Comparison of ENCODE assay signal across 17 cellular contexts in the genomic region with DNA sequence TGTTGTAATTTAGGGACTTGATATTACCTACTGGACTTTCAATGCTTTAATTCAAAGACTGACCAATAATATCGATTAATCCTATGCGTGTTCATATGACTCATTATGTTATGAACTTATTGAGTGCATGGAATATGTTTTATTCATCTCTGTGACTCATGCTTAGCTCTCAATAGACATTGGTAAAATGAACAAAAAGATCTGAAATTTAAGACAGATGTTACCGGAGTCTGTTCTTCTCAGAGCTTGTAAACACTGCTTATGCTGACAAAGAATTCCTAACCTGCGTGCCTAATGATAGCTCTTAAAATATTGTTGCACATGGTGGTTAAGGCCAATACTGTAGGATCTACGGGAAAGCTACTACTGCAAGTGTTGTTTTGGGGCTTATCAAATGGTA.
"Had no signal": no experiment of that assay in that cellular context is flagged by ENCODE, and none has a peak within 500 bp of the region (broad histone marks: within the 10 kb centered on the region; RNA-seq: fewer than 3 reads in every experiment).

No MANE protein-coding gene starts in this region.

- ATAC-seq: activated CD4-positive, CD25-positive, alpha-beta regulatory T cell treated with anti-CD3 and anti-CD28 coated beads, Interleukin-2, amount 50 U/mL, for 24 hours; activated CD8-positive, alpha-beta T cell treated with anti-CD3 and anti-CD28 coated beads, Interleukin-2, amount 10 ng/mL, durations not matched to agents 7 days and 5 days had no signal

- H3K36me3 ChIP-seq: brain microvascular endothelial cell, esophagus squamous epithelium, thyroid gland had no signal

- FAIRE-seq: endothelial cell of umbilical vein, frontal cortex had no signal

- DNase-seq: activated CD4-positive, alpha-beta T cell treated with anti-CD3 and anti-CD28 coated beads, Interleukin-2, amount 10 ng/mL, durations not matched to agents 7 days and 5 days; activated CD8-positive, alpha-beta T cell treated with anti-CD3 and anti-CD28 coated beads, Interleukin-2, amount 10 ng/mL, durations not matched to agents 7 days and 5 days; activated naive CD4-positive, alpha-beta T cell treated with anti-CD3 and anti-CD28 coated beads for 36 hours; activated T-cell treated with anti-CD3 and anti-CD28 coated beads, Interleukin-2, amount 50 U/mL, for 24 hours; anterior cingulate cortex; brain microvascular endothelial cell; cerebellar nuclear complex; effector CD8-positive, alpha-beta T cell; esophagus squamous epithelium; islet precursor cell; stimulated activated CD4-positive, alpha-beta T cell treated with anti-CD3 and anti-CD28 coated beads, Interleukin-2, amount 100 ng/mL, for 24 hours; stimulated activated naive CD4-positive, alpha-beta T cell treated with Interleukin-2 at 50 U/mL for 16 hours; thyroid gland had no signal

- H3K4me3 ChIP-seq: esophagus squamous epithelium, lung, thyroid gland had no signal

- H3K27ac ChIP-seq: brain microvascular endothelial cell, esophagus squamous epithelium, thyroid gland had no signal

- H3K4me1 ChIP-seq: esophagus squamous epithelium, thyroid gland had no signal

- H3K27me3 ChIP-seq: brain microvascular endothelial cell, thyroid gland had no signal
